7 cellular contexts compared by ENCODE assay signal in the genomic region with DNA sequence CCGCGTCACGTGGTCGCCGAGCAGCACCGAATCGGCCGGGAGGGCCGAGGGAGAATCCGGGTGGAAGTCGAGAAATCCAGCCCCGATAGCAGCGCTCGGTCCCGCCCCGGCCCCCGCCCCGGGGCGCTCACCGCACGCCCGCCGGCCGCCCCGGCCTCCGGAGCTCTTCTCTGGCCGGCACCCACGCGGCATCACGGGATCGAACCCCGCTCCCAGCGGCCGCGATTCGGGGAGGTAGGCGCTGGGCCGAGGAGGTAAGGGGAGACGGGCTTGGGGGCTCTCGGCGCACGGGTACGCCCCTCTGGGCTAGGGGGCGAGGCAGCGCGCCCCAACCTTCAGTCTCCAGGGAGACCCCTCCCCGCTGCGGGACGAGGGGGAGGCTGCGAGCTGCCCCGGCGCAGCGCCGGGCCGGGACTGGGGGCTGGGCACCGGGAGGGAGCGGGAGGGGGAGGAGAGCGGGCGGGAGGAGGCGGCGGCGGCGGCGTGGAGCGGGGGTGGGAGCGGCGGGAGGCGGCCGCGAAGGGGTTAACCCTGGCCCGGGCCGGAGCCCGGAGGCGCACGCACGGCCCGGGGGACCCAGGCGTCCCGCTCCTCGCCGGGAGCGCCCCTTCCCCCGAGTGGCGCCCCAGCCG. TPM values are rescaled to one million over a fixed set of nuclear protein-coding genes. Genes with fewer than 3 reads are reported as not detected.
DNase-seq lines count a peak whose midpoint lies in the region; ATAC-seq and TF ChIP-seq lines count a peak whose summit lies in the region.

No MANE protein-coding gene starts in this region.

- no peaks in the 10 kb centered on the region for H3K27me3 ChIP-seq in upper lobe of left lung

- H3K36me3 ChIP-seq in upper lobe of left lung, result no peaks in the 10 kb centered on the region

- TF ChIP-seq EP300 in Ishikawa (IDR thresholded peaks at IDR 0.05; ENCODE audit: borderline replicate concordance) (no peak), upper lobe of left lung (IDR thresholded peaks at IDR 0.05) (no peak)

- no peaks in the 10 kb centered on the region for H3K27me3 Mint-ChIP-seq in nephron (ENCODE audit: low read depth)

- no peak for TF ChIP-seq RAD21 in Ishikawa (IDR thresholded peaks at IDR 0.05; ENCODE audit: low read depth)

- DNase-seq in GM13976 (ENCODE audit: low spot score) (peak; percentile 72), activated T-cell treated with anti-CD3 and anti-CD28 coated beads for 48 hours (ENCODE audit: low read depth) (peak; percentile 26), fibroblast of gingiva (ENCODE audit: low read depth) (peak; percentile 56), upper lobe of left lung (peak; percentile 62 to 92)

- no peak for TF ChIP-seq CTCF in GM13976 (IDR thresholded peaks at IDR 0.05; ENCODE audit: borderline replicate concordance, control extremely low read depth, extremely low read depth, insufficient read depth, missing control alignments)
- TF ChIP-seq CTCF in nephron (IDR thresholded peaks at IDR 0.05; ENCODE audit: unreplicated experiment in 3 of 3), result no peak
- TF ChIP-seq CTCF in upper lobe of left lung (IDR thresholded peaks at IDR 0.05), result no peak

- peak overlapping the region; percentile 78 to 90 (median 88) for H3K4me3 ChIP-seq in upper lobe of left lung

- in situ Hi-C loops in GM13976 (cut with MboI; ENCODE audit: low sequenced_read_pairs, unreplicated experiment), result no loop called here

- no peaks in the 10 kb centered on the region for H3K36me3 Mint-ChIP-seq in nephron (ENCODE audit: low read depth)

- peak overlapping the region; percentile 94 to 99 (median 98) for H3K27ac ChIP-seq in upper lobe of left lung

- peak in 2 of 4 donors; percentile 33 to 53 for TF ChIP-seq POLR2A in upper lobe of left lung (IDR thresholded peaks at IDR 0.05)

- ATAC-seq in upper lobe of left lung (ENCODE audit: low FRiP score in 2 of 2) (peak in 1 of 2 donors; percentile 78), GM21423 (IDR thresholded peaks at IDR 0.05; ENCODE audit: unreplicated experiment) (no peak)

- H3K9me3 Mint-ChIP-seq in nephron, result no peaks in the 10 kb centered on the region

- no peaks in the 10 kb centered on the region for H3K9me3 ChIP-seq in upper lobe of left lung

- 3% methylated on average over 5 of the region's 85 CpGs; no CpG with 5 or more reads in 1 of the 2 donors for WGBS in upper lobe of left lung, 2 donors

- H3K4me3 Mint-ChIP-seq in nephron, result peak overlapping the region; percentile 83 to 96 (median 90)

- H3K4me1 ChIP-seq in upper lobe of left lung, result peaks cover 40 to 54% (median 50%) of the 10 kb centered on the region in 4 donors

- H3K4me1 Mint-ChIP-seq in nephron, result peaks cover 40% of the 10 kb centered on the region

- H3K27ac Mint-ChIP-seq in nephron, result peak overlapping the region in 1 of 3 experiments; percentile 97

TF ChIP-seq in Ishikawa, 13 proteins besides CTCF, POLR2A, EP300 and RAD21:
- TF ChIP-seq, protein P1, sequence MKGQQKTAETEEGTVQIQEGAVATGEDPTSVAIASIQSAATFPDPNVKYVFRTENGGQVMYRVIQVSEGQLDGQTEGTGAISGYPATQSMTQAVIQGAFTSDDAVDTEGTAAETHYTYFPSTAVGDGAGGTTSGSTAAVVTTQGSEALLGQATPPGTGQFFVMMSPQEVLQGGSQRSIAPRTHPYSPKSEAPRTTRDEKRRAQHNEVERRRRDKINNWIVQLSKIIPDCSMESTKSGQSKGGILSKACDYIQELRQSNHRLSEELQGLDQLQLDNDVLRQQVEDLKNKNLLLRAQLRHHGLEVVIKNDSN (IDR thresholded peaks at IDR 0.05), result peak; percentile 92
- no peak for TF ChIP-seq YY1 (IDR thresholded peaks at IDR 0.05; ENCODE audit: low read depth)
- TF ChIP-seq TEAD4 (IDR thresholded peaks at IDR 0.05), result no peak
- TF ChIP-seq EGR1 (IDR thresholded peaks at IDR 0.05), result peak; percentile 12; the same call in 1 of the 2 replicates
- 0 out of 2 replicates have a peak, but pooled peaks have one; percentile 63 for TF ChIP-seq ZBTB7A (IDR thresholded peaks at IDR 0.05; ENCODE audit: low read depth)
- TF ChIP-seq, protein P2, sequence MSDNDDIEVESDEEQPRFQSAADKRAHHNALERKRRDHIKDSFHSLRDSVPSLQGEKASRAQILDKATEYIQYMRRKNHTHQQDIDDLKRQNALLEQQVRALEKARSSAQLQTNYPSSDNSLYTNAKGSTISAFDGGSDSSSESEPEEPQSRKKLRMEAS (IDR thresholded peaks at IDR 0.05), result 0 out of 2 replicates have a peak, but pooled peaks have one; percentile 17
- TF ChIP-seq, protein P3, sequence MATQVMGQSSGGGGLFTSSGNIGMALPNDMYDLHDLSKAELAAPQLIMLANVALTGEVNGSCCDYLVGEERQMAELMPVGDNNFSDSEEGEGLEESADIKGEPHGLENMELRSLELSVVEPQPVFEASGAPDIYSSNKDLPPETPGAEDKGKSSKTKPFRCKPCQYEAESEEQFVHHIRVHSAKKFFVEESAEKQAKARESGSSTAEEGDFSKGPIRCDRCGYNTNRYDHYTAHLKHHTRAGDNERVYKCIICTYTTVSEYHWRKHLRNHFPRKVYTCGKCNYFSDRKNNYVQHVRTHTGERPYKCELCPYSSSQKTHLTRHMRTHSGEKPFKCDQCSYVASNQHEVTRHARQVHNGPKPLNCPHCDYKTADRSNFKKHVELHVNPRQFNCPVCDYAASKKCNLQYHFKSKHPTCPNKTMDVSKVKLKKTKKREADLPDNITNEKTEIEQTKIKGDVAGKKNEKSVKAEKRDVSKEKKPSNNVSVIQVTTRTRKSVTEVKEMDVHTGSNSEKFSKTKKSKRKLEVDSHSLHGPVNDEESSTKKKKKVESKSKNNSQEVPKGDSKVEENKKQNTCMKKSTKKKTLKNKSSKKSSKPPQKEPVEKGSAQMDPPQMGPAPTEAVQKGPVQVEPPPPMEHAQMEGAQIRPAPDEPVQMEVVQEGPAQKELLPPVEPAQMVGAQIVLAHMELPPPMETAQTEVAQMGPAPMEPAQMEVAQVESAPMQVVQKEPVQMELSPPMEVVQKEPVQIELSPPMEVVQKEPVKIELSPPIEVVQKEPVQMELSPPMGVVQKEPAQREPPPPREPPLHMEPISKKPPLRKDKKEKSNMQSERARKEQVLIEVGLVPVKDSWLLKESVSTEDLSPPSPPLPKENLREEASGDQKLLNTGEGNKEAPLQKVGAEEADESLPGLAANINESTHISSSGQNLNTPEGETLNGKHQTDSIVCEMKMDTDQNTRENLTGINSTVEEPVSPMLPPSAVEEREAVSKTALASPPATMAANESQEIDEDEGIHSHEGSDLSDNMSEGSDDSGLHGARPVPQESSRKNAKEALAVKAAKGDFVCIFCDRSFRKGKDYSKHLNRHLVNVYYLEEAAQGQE (IDR thresholded peaks at IDR 0.05; ENCODE audit: low read depth), result no peak
- TF ChIP-seq TAF1 (IDR thresholded peaks at IDR 0.05; ENCODE audit: low read depth), result peak; percentile 58; the same call in 1 of the 2 replicates

RNA-seq across cellular contexts. Expression of a gene that starts 22.0 kb away (rescaled TPM):
- total RNA-seq in upper lobe of left lung, result 100 to 1,000 TPM in 5 of 6 donors, 10 to 100 TPM in 1; 81.7 to 265 (median 166) TPM

RNA-seq across cellular contexts. Expression of a gene that starts 36.3 kb away (rescaled TPM):
- 1,000 to 10,000 TPM in 5 of 6 donors, 100 to 1,000 TPM in 1; 806 to 1,982 (median 1,727) TPM for total RNA-seq in upper lobe of left lung

Comparison
In these comparisons a context has a peak if more than half of its experiments do, and no peak if none do; other contexts are left out.
1. DNase-seq: peak in every context shown above with its lines; median percentile 77 in upper lobe of left lung; 72 in GM13976; 56 in fibroblast of gingiva; 26 in activated T-cell treated with anti-CD3 and anti-CD28 coated beads for 48 hours.